ENCODE assay signal across 10 cellular contexts in the genomic region with DNA sequence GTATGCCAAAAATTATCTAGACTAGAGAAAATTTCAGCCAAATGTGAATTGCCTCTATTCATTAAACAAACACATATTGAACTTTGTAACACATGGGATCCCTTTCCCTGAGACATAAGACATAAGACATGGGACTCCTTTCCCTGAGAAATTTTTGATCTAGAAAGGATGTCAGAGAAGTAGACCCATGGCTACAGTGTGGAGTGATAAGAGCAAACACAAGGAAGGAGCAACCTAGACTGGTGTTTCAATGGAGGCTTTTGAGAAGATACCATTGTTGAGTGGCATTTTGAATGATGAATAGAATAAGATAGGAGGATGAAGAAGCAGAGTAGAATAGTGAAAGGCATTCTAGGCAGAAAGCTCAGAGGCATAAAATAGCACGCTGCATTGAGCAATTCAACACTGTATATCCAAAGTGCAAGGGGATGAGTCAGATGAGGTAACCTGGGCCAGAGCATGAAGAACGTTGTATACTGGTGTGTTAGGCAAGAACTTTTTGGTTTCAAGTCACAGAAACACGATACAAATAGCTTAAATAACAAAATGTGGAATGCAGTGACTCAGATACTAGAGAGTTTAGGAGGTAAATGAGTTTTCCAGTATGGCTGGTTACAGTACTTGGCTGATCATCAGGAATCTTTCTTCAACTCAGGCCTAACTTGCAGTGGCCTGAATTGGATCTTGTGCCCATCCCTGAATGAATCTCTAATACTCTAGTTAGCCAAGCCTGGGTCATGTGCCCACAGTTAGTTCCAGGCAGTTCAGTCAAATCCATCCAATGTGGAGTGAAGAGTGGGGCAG.
DNase-seq lines count a peak whose midpoint lies in the region; ATAC-seq and TF ChIP-seq lines count a peak whose summit lies in the region.
"Had no signal": no experiment of that assay in that cellular context is flagged by ENCODE, and none has a peak within 500 bp of the region (broad histone marks: within the 10 kb centered on the region; RNA-seq: fewer than 3 reads in every experiment).

No MANE protein-coding gene starts in this region.

- no peak for TF ChIP-seq RAD21 in liver (IDR thresholded peaks at IDR 0.05)

- H3K9me3 ChIP-seq in body of pancreas (no peaks in the 10 kb centered on the region), liver (ENCODE audit: control insufficient read depth in 4 of 4, low read length in 3 of 4) (no peaks in the 10 kb centered on the region), vagina (no peaks in the 10 kb centered on the region)

- no peaks in the 10 kb centered on the region for H3K27me3 ChIP-seq in body of pancreas
- H3K27me3 ChIP-seq in liver (ENCODE audit: control insufficient read depth in 4 of 4, insufficient read depth in 4 of 4, low read length in 3 of 4) = no peaks in the 10 kb centered on the region
- no peaks in the 10 kb centered on the region for H3K27me3 ChIP-seq in vagina

- H3K36me3 ChIP-seq in body of pancreas (replicated peaks in 1 of 2; ENCODE audit: insufficient read depth in 1 of 2, low read depth in 2 of 2) (no peaks in the 10 kb centered on the region), liver (ENCODE audit: control insufficient read depth in 4 of 4, insufficient read depth in 3 of 4, low read depth in 1 of 4, low read length in 3 of 4) (no peaks in the 10 kb centered on the region), vagina (no peaks in the 10 kb centered on the region)

- 60% methylated on average over 3 of the region's 3 CpGs for WGBS in body of pancreas, 2 donors
- WGBS in liver = 43% methylated on average over 3 of the region's 3 CpGs

- intact Hi-C loops in left ventricle myocardium superior (cut with micrococcal nuclease) (no loop called here), cardiac septum (cut with DNase I) (no loop called here), body of pancreas (cut with DNase I) (no loop called here), vagina (cut with DNase I) (no loop called here)

- DNase-seq in left ventricle myocardium superior = no peak
- no peak for DNase-seq in cardiac septum (ENCODE audit: low spot score)
- DNase-seq in body of pancreas = peak in 1 of 4 donors; percentile 32
- peak in 1 of 2 donors; percentile 91 for DNase-seq in vagina (ENCODE audit: extremely low spot score in 2 of 2)
- DNase-seq: activated naive CD4-positive, alpha-beta T cell treated with anti-CD3 and anti-CD28 coated beads, Interleukin-2, amount 50 U/mL, for 16 hours; AML-193 had no signal

- TF ChIP-seq POLR2A in body of pancreas (IDR thresholded peaks at IDR 0.05) (no peak), vagina (IDR thresholded peaks at IDR 0.05) (no peak)

- TF ChIP-seq CTCF in body of pancreas (IDR thresholded peaks at IDR 0.05) (no peak), liver (IDR thresholded peaks at IDR 0.05; ENCODE audit: low read depth, low read length, missing input control) (no peak), vagina (IDR thresholded peaks at IDR 0.05) (no peak)

- no peak overlapping the region for H3K9ac ChIP-seq in liver (ENCODE audit: low read depth in 1 of 2, low read length in 2 of 2)

- ATAC-seq in left ventricle myocardium superior (peak; percentile 35), body of pancreas (peak; percentile 42), HG03175 (IDR thresholded peaks at IDR 0.05; ENCODE audit: unreplicated experiment) (no peak), HG03469 (IDR thresholded peaks at IDR 0.05; ENCODE audit: unreplicated experiment) (no peak), HG02852 (IDR thresholded peaks at IDR 0.05; ENCODE audit: unreplicated experiment) (no peak)

- H3K27ac ChIP-seq in body of pancreas (no peak overlapping the region), liver (ENCODE audit: low read depth in 1 of 2, low read length in 2 of 2) (no peak overlapping the region), vagina (peak overlapping the region; percentile 68)

- no peak overlapping the region for H3K4me3 ChIP-seq in body of pancreas
- H3K4me3 ChIP-seq in liver (ENCODE audit: low read depth in 1 of 3, low read length in 3 of 3) = no peak overlapping the region
- no peak overlapping the region for H3K4me3 ChIP-seq in vagina

- H3K4me1 ChIP-seq in body of pancreas (no peaks in the 10 kb centered on the region), liver (ENCODE audit: control insufficient read depth in 4 of 4, insufficient read depth in 4 of 4, low read length in 3 of 4) (no peaks in the 10 kb centered on the region), vagina (peaks cover 8% of the 10 kb centered on the region)

TF ChIP-seq in liver, 16 proteins besides CTCF, POLR2A, EP300 and RAD21:
- TF ChIP-seq GABPA (IDR thresholded peaks at IDR 0.05 in 1 of 2, conservative IDR thresholded peaks at IDR 0.05 in 1 of 2) (no peak), ATF3 (IDR thresholded peaks at IDR 0.05) (peak; percentile 29), TAF1 (conservative IDR thresholded peaks at IDR 0.05) (no peak), RXRA (IDR thresholded peaks at IDR 0.05) (peak in 1 of 2 donors; percentile 25), JUND (IDR thresholded peaks at IDR 0.05) (peak; percentile 48 to 62), EGR1 (IDR thresholded peaks at IDR 0.05; ENCODE audit: low read depth in 2 of 2) (no peak), HNF4A (conservative IDR thresholded peaks at IDR 0.05) (peak; percentile 58 to 68)

Comparison
In these comparisons a context has a peak if more than half of its experiments do, and no peak if none do; other contexts are left out.
1. ATAC-seq: peak in left ventricle myocardium superior (single experiment) and body of pancreas (single experiment); none in HG03175 (single experiment), HG03469 (single experiment) and HG02852 (single experiment).